In genomic region chr6:148530394-148530923, GRCh38 we compare ENCODE assay signal across 8 cellular contexts.
DNase-seq lines count a peak whose midpoint lies in the region; ATAC-seq and TF ChIP-seq lines count a peak whose summit lies in the region.

No MANE protein-coding gene starts in this region.

- no peak overlapping the region for H3K27ac Mint-ChIP-seq in activated B cell treated with CpG ODN at 0.5 μM for 24 hours
- H3K27ac Mint-ChIP-seq in activated T-cell treated with anti-CD3 and anti-CD28 coated beads, Interleukin-2, amount 50 U/mL, for 24 hours: no peak overlapping the region

- no peaks in the 10 kb centered on the region for H3K36me3 Mint-ChIP-seq in activated B cell treated with CpG ODN at 0.5 μM for 24 hours (ENCODE audit: low read depth)
- H3K36me3 Mint-ChIP-seq in activated T-cell treated with anti-CD3 and anti-CD28 coated beads, Interleukin-2, amount 50 U/mL, for 24 hours (ENCODE audit: low read depth): no peaks in the 10 kb centered on the region

- POLR2A ChIA-PET in activated B cell treated with CpG ODN at 0.5 μM for 24 hours (lab: Charles Lee): interaction anchor here (0.8 kb wide), 1 partner anchor 13 kb away, joined by 3 read pairs; no protein-coding TSS in a partner anchor

- H3K9ac ChIP-seq in iPS-18a (ENCODE audit: low read length): peak overlapping the region; percentile 74

- peak overlapping the region; percentile 41 for H3K4me3 Mint-ChIP-seq in activated B cell treated with CpG ODN at 0.5 μM for 24 hours
- H3K4me3 Mint-ChIP-seq in activated T-cell treated with anti-CD3 and anti-CD28 coated beads, Interleukin-2, amount 50 U/mL, for 24 hours: no peak overlapping the region

- TF ChIP-seq CTCF in activated B cell treated with CpG ODN at 0.5 μM for 24 hours (IDR thresholded peaks at IDR 0.05): no peak

- H3K27me3 ChIP-seq in iPS-18a (ENCODE audit: control insufficient read depth, insufficient read depth, low read length): no peaks in the 10 kb centered on the region

- intact Hi-C loops in activated B cell treated with CpG ODN at 0.5 μM for 24 hours (cut with micrococcal nuclease): no loop called here

- DNase-seq in activated B cell treated with CpG ODN at 0.5 μM for 24 hours: no peak
- DNase-seq in substantia nigra (lab: John Stamatoyannopoulos, UW): peak in 7 of 49 donors; percentile 22 to 57 (median 34)
- no peak for DNase-seq in NCI-H748 treated with DMSO at 0.1 percent for 48 hours (lab: John Stamatoyannopoulos, UW)
- DNase-seq in activated T-cell treated with anti-CD3 and anti-CD28 coated beads, Interleukin-2, amount 50 U/mL, for 24 hours: no peak
- DNase-seq in effector CD4-positive, alpha-beta T cell: no peak

- CTCF ChIA-PET in activated B cell treated with CpG ODN at 0.5 μM for 24 hours (lab: Charles Lee): interaction anchor here (0.9 to 1.1 kb wide), 2 partner anchors 28 to 353 kb away, joined by 4 read pairs; no protein-coding TSS in a partner anchor

- H3K9me3 Mint-ChIP-seq in activated B cell treated with CpG ODN at 0.5 μM for 24 hours: no peaks in the 10 kb centered on the region
- no peaks in the 10 kb centered on the region for H3K9me3 Mint-ChIP-seq in activated T-cell treated with anti-CD3 and anti-CD28 coated beads, Interleukin-2, amount 50 U/mL, for 24 hours

- peaks cover 11% of the 10 kb centered on the region for H3K4me1 Mint-ChIP-seq in activated B cell treated with CpG ODN at 0.5 μM for 24 hours
- H3K4me1 Mint-ChIP-seq in activated T-cell treated with anti-CD3 and anti-CD28 coated beads, Interleukin-2, amount 50 U/mL, for 24 hours (ENCODE audit: low read depth): peaks cover 7% of the 10 kb centered on the region

- H3K4me1 ChIP-seq in iPS-18a (ENCODE audit: control insufficient read depth, low read depth, low read length): peaks cover 15% of the 10 kb centered on the region

- no peaks in the 10 kb centered on the region for H3K27me3 Mint-ChIP-seq in activated B cell treated with CpG ODN at 0.5 μM for 24 hours
- H3K27me3 Mint-ChIP-seq in activated T-cell treated with anti-CD3 and anti-CD28 coated beads, Interleukin-2, amount 50 U/mL, for 24 hours: peaks cover 9% of the 10 kb centered on the region

- no peaks in the 10 kb centered on the region for H3K9me3 ChIP-seq in iPS-18a (ENCODE audit: control insufficient read depth, low read depth, low read length)

- H3K27ac ChIP-seq in iPS-18a (ENCODE audit: low read length) (peak overlapping the region; percentile 98), substantia nigra (ENCODE audit: low read depth, low read length, poor library complexity, severe bottlenecking) (peak overlapping the region; percentile 17)

- ATAC-seq in GM18909 (IDR thresholded peaks at IDR 0.05; ENCODE audit: poor library complexity, unreplicated experiment) (peak; percentile 92), HG03108 (IDR thresholded peaks at IDR 0.05; ENCODE audit: unreplicated experiment) (peak; percentile 60), activated B cell treated with CpG ODN at 0.5 μM for 24 hours (ENCODE audit: low read depth) (peak; percentile 61)

- peaks cover 54% of the 10 kb centered on the region for H3K36me3 ChIP-seq in iPS-18a (ENCODE audit: control insufficient read depth, low read depth, low read length)

- H3K4me3 ChIP-seq in iPS-18a (ENCODE audit: low read length): peak overlapping the region; percentile 34
